Comparison of ENCODE assay signal across 20 cellular contexts in genomic region chr4:129900430-129900953, GRCh38.
"Had no signal": no experiment of that assay in that cellular context is flagged by ENCODE, and none has a peak within 500 bp of the region (broad histone marks: within the 10 kb centered on the region; RNA-seq: fewer than 3 reads in every experiment).

No MANE protein-coding gene starts in this region.

- H3K4me1 ChIP-seq: colonic mucosa, foreskin keratinocyte, sigmoid colon, transverse colon had no signal

- DNase-seq: colonic mucosa; dermis blood vessel endothelial cell; endodermal cell; erythroblast; foreskin keratinocyte; hippocampal formation; left colon; mammary epithelial cell; mucosa of descending colon; naive thymus-derived CD8-positive, alpha-beta T cell; posterior cingulate gyrus; sigmoid colon; stimulated activated CD4-positive, alpha-beta T cell treated with anti-CD3 and anti-CD28 coated beads, Interleukin-12 subunit alpha, Interleukin-12 subunit beta, amount 100 ng/mL, for 4 hours; transverse colon had no signal

- ATAC-seq: foreskin keratinocyte; left colon; mucosa of descending colon; naive thymus-derived CD8-positive, alpha-beta T cell had no signal

- H3K36me3 Mint-ChIP-seq: naive thymus-derived CD8-positive, alpha-beta T cell had no signal

- H3K4me3 Mint-ChIP-seq: endodermal cell; naive thymus-derived CD8-positive, alpha-beta T cell; stimulated activated naive CD8-positive, alpha-beta T cell treated with anti-CD3 and anti-CD28 coated beads, Interleukin-15, Interleukin-2, amounts not matched to agents 100 ng/mL and 50 ng/mL, for 24 hours had no signal

- H3K4me3 ChIP-seq: colonic mucosa, mucosa of descending colon, sigmoid colon, skin epidermis, thoracic aorta, transverse colon had no signal

- H3K9me3 ChIP-seq: colonic mucosa, mucosa of descending colon, neutrophil, sigmoid colon, thoracic aorta, transverse colon had no signal

- H3K4me1 Mint-ChIP-seq: endodermal cell; naive thymus-derived CD8-positive, alpha-beta T cell had no signal

- H3K27me3 Mint-ChIP-seq: naive thymus-derived CD8-positive, alpha-beta T cell; stimulated activated naive CD8-positive, alpha-beta T cell treated with anti-CD3 and anti-CD28 coated beads, Interleukin-15, Interleukin-2, amounts not matched to agents 100 ng/mL and 50 ng/mL, for 24 hours had no signal

- FAIRE-seq: endothelial cell of umbilical vein, urothelium cell line had no signal

- H3K27me3 ChIP-seq: colonic mucosa, foreskin keratinocyte, neutrophil, sigmoid colon, transverse colon had no signal

- H3K36me3 ChIP-seq: colonic mucosa, neutrophil, sigmoid colon, thoracic aorta, transverse colon had no signal

- H3K27ac Mint-ChIP-seq: endodermal cell; naive thymus-derived CD8-positive, alpha-beta T cell; stimulated activated naive CD8-positive, alpha-beta T cell treated with anti-CD3 and anti-CD28 coated beads, Interleukin-15, Interleukin-2, amounts not matched to agents 100 ng/mL and 50 ng/mL, for 24 hours had no signal

- H3K27ac ChIP-seq: colonic mucosa, foreskin keratinocyte, neutrophil, sigmoid colon, skin epidermis, thoracic aorta, transverse colon had no signal
